Comparison of ENCODE assay signal across 10 cellular contexts in genomic region chr7:130708766-130709165, GRCh38. TPM values are rescaled to one million over a fixed set of nuclear protein-coding genes. Genes with fewer than 3 reads are reported as not detected.
"Had no signal": no experiment of that assay in that cellular context is flagged by ENCODE, and none has a peak within 500 bp of the region (broad histone marks: within the 10 kb centered on the region; RNA-seq: fewer than 3 reads in every experiment).

No MANE protein-coding gene starts in this region.

- H3K4me3 ChIP-seq: K562 had no signal

- FAIRE-seq: HepG2, HTR-8/SVneo, K562 had no signal

- H3K27ac ChIP-seq: HL-60 had no signal

- ATAC-seq: HepG2, K562 had no signal

- DNase-seq: IMR-90, KBM-7, KG1 had no signal

RNA-seq across cellular contexts. Expression of gene TSGA13, which starts 22.4 kb away (rescaled TPM):
- total RNA-seq: HepG2, HT-29, HT1080, IMR-90, K562 had no signal
- polyA plus RNA-seq: HepG2, IgD-negative memory B cell, IMR-90, K562 had no signal

RNA-seq across cellular contexts. Expression of gene KLF14, which starts 25.2 kb away (rescaled TPM):
- total RNA-seq: HepG2, HT-29, IMR-90, K562 had no signal
- polyA plus RNA-seq: HepG2 had no signal
